Comparison of ENCODE assay signal across 8 cellular contexts in genomic region chr4:185211035-185211434, GRCh38. TPM values are rescaled to one million over a fixed set of nuclear protein-coding genes. Genes with fewer than 3 reads are reported as not detected.
A peak's percentile ranks its signal among the peaks of the same experiment; 100 is the strongest.
DNase-seq lines count a peak whose midpoint lies in the region; ATAC-seq and TF ChIP-seq lines count a peak whose summit lies in the region.

No MANE protein-coding gene starts in this region.

- H3K27me3 ChIP-seq in esophagus squamous epithelium: no peaks in the 10 kb centered on the region

- TF ChIP-seq CTCF in GM12875 (IDR thresholded peaks at IDR 0.05; ENCODE audit: borderline replicate concordance, insufficient read depth, low read depth, low read length): no peak
- no peak for TF ChIP-seq CTCF in esophagus squamous epithelium (IDR thresholded peaks at IDR 0.05)

- WGBS in esophagus squamous epithelium, 2 donors: 65 to 70% methylated on average over 5 of the region's 5 CpGs

- peak overlapping the region; percentile 88 for H3K4me3 ChIP-seq in GM12875 (ENCODE audit: low read depth, low read length)
- H3K4me3 ChIP-seq in esophagus squamous epithelium: peak overlapping the region; percentile 64 to 83 (median 80)

- H3K36me3 ChIP-seq in esophagus squamous epithelium: no peaks in the 10 kb centered on the region

- H3K4me1 ChIP-seq in esophagus squamous epithelium: peaks cover 5 to 33% (median 7%) of the 10 kb centered on the region in 3 donors

- H3K9me3 ChIP-seq in esophagus squamous epithelium: no peaks in the 10 kb centered on the region

- DNase-seq in RKO (ENCODE audit: low spot score) (peak; percentile 41), esophagus squamous epithelium (lab: John Stamatoyannopoulos, UW) (no peak), renal cortical epithelial cell (ENCODE audit: low read depth) (peak; percentile 13), inferior parietal cortex (ENCODE audit: extremely low spot score) (no peak), left colon (no peak), AG08396 (ENCODE audit: low spot score) (no peak)

- TF ChIP-seq POLR2A in esophagus squamous epithelium (IDR thresholded peaks at IDR 0.05): no peak

- H3K27ac ChIP-seq in esophagus squamous epithelium: peak overlapping the region in 2 of 4 donors; percentile 81 to 96

- no peak for ATAC-seq in left colon
- no peak for ATAC-seq in GM18502 (IDR thresholded peaks at IDR 0.05; ENCODE audit: poor library complexity, unreplicated experiment)

- intact Hi-C loops in esophagus squamous epithelium (cut with DNase I) (no loop called here), left colon (cut with DNase I, micrococcal nuclease) (no loop called here)

RNA-seq across cellular contexts. Expression of gene SNX25, which starts 1.6 kb away (rescaled TPM):
- 10 to 100 TPM in 1 of 4 donors, 1 to 10 TPM in 3; 5.5 to 18.9 (median 7.5) TPM for total RNA-seq in esophagus squamous epithelium
- 33.2 and 40.3 TPM in 2 replicates for total RNA-seq in renal cortical epithelial cell
- total RNA-seq in left colon: 10 to 100 TPM; 10.6 to 24.2 TPM

RNA-seq across cellular contexts. Expression of gene CFAP97, which starts 7.2 kb away (rescaled TPM):
- 10 to 100 TPM; 14.6 to 34.0 (median 20.0) TPM for total RNA-seq in esophagus squamous epithelium
- 37.7 and 38.9 TPM in 2 replicates for total RNA-seq in renal cortical epithelial cell
- 10 to 100 TPM; 13.9 to 14.0 TPM for total RNA-seq in left colon

Comparison
In these comparisons a context has a peak if more than half of its experiments do, and no peak if none do; other contexts are left out.
1. DNase-seq: peak in RKO (single experiment) and renal cortical epithelial cell (single experiment); none in esophagus squamous epithelium (single experiment), inferior parietal cortex (single experiment), left colon (0 of 2) and AG08396 (single experiment).